In genomic region chr22:41612626-41613025, GRCh38 we compare ENCODE assay signal across 2 cellular contexts.
TF ChIP-seq lines count a peak whose summit lies in the region.

No MANE protein-coding gene starts in this region.

TF ChIP-seq in liver, 16 proteins besides CTCF, POLR2A, EP300 and RAD21:
- TF ChIP-seq HNF4G (IDR thresholded peaks at IDR 0.05) (no peak), SP1 (IDR thresholded peaks at IDR 0.05) (no peak), NR2F2 (IDR thresholded peaks at IDR 0.05) (no peak), REST (IDR thresholded peaks at IDR 0.05) (no peak), YY1 (IDR thresholded peaks at IDR 0.05) (no peak), GABPA (IDR thresholded peaks at IDR 0.05 in 1 of 2, conservative IDR thresholded peaks at IDR 0.05 in 1 of 2) (no peak), FOXA1 (IDR thresholded peaks at IDR 0.05) (no peak), HNF4A (conservative IDR thresholded peaks at IDR 0.05) (no peak), RXRA (IDR thresholded peaks at IDR 0.05) (no peak)

TF ChIP-seq in HepG2, 621 proteins besides CTCF, POLR2A, EP300 and RAD21:
- TF ChIP-seq ZNF7 (CRISPR knock-in tag; IDR thresholded peaks at IDR 0.05) (no peak), MAFG (CRISPR knock-in tag; IDR thresholded peaks at IDR 0.05) (no peak), ZNF557 (CRISPR knock-in tag; IDR thresholded peaks at IDR 0.05) (no peak), ZBTB20 (CRISPR knock-in tag; IDR thresholded peaks at IDR 0.05; ENCODE audit: borderline replicate concordance, low read depth) (no peak), ZNF816 (CRISPR knock-in tag; IDR thresholded peaks at IDR 0.05; ENCODE audit: borderline replicate concordance) (no peak)
- TF ChIP-seq, protein P1, sequence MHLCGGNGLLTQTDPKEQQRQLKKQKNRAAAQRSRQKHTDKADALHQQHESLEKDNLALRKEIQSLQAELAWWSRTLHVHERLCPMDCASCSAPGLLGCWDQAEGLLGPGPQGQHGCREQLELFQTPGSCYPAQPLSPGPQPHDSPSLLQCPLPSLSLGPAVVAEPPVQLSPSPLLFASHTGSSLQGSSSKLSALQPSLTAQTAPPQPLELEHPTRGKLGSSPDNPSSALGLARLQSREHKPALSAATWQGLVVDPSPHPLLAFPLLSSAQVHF (CRISPR knock-in tag; IDR thresholded peaks at IDR 0.05), result no peak
- TF ChIP-seq, protein P2, sequence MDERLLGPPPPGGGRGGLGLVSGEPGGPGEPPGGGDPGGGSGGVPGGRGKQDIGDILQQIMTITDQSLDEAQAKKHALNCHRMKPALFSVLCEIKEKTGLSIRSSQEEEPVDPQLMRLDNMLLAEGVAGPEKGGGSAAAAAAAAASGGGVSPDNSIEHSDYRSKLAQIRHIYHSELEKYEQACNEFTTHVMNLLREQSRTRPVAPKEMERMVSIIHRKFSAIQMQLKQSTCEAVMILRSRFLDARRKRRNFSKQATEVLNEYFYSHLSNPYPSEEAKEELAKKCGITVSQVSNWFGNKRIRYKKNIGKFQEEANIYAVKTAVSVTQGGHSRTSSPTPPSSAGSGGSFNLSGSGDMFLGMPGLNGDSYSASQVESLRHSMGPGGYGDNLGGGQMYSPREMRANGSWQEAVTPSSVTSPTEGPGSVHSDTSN (CRISPR knock-in tag; IDR thresholded peaks at IDR 0.05), result no peak
- TF ChIP-seq, protein P3, sequence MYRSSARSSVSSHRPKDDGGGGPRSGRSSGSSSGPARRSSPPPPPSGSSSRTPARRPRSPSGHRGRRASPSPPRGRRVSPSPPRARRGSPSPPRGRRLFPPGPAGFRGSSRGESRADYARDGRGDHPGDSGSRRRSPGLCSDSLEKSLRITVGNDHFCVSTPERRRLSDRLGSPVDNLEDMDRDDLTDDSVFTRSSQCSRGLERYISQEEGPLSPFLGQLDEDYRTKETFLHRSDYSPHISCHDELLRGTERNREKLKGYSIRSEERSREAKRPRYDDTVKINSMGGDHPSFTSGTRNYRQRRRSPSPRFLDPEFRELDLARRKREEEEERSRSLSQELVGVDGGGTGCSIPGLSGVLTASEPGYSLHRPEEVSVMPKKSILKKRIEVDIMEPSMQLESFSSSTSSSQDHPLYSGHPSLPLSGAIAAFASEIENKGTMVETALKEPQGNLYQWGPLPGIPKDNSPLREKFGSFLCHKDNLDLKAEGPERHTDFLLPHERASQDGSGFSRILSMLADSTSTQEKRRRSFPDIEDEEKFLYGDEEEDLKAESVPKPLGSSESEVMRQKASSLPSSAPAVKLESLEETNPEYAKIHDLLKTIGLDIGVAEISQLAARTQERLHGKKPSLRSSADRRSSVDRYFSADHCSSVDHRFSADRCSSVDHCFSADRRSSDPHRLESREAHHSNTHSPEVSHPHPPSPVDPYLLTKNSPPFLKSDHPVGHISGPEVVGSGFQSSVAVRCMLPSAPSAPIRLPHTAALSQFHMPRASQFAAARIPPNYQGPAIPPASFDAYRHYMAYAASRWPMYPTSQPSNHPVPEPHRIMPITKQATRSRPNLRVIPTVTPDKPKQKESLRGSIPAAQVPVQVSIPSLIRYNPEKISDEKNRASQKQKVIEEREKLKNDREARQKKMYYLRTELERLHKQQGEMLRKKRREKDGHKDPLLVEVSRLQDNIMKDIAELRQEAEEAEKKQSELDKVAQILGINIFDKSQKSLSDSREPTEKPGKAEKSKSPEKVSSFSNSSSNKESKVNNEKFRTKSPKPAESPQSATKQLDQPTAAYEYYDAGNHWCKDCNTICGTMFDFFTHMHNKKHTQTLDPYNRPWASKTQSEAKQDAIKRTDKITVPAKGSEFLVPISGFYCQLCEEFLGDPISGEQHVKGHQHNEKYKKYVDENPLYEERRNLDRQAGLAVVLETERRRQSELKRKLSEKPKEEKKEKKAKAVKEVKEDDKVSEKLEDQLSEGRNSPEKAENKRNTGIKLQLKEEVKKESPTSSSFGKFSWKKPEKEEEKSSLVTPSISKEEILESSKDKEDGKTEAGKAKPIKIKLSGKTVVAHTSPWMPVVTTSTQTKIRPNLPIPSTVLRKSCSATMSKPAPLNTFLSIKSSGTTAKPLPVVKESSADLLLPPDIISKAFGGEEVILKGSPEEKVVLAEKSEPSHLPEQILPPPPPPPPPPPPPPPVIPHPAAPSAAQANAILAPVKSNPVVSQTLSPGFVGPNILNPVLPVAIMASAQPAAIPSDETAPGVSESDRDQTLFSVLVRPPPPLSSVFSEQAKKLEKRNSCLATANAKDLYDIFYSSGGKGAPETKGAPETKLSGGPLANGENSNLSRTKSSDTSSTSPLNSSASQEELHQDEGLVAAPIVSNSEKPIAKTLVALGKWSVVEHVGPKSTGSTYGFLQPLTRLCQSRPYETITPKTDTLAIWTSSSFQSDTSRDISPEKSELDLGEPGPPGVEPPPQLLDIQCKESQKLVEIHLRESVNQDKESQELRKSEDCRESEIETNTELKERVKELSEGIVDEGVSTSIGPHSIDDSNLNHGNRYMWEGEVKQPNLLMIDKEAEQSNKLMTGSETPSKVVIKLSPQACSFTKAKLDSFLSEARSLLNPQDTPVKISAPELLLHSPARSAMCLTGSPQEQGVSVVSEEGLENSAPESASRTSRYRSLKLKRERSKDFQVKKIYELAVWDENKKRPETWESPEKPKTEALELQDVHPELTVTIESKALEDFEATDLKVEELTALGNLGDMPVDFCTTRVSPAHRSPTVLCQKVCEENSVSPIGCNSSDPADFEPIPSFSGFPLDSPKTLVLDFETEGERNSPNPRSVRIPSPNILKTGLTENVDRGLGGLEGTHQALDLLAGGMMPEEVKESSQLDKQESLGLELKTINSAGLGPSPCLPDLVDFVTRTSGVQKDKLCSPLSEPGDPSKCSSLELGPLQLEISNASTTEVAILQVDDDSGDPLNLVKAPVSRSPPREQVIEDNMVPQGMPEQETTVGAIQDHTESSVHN (CRISPR knock-in tag; IDR thresholded peaks at IDR 0.05), result no peak
